ENCODE assay signal across 9 cellular contexts in genomic region chr10:127908106-127908957, GRCh38. TPM values are rescaled to one million over a fixed set of nuclear protein-coding genes. Genes with fewer than 3 reads are reported as not detected.
DNase-seq lines count a peak whose midpoint lies in the region; ATAC-seq and TF ChIP-seq lines count a peak whose summit lies in the region.
"Had no signal": no experiment of that assay in that cellular context is flagged by ENCODE, and none has a peak within 500 bp of the region (broad histone marks: within the 10 kb centered on the region; RNA-seq: fewer than 3 reads in every experiment).

No MANE protein-coding gene starts in this region.

- peak in 1 of 2 donors; percentile 56 for TF ChIP-seq EP300 in tibial nerve (IDR thresholded peaks at IDR 0.05)

- intact Hi-C loops in activated naive CD4-positive, alpha-beta T cell treated with anti-CD3 and anti-CD28 coated beads for 36 hours (cut with micrococcal nuclease), result no loop called here
- intact Hi-C loops in body of pancreas (cut with DNase I), result no loop called here

- H3K27ac Mint-ChIP-seq in activated naive CD4-positive, alpha-beta T cell treated with anti-CD3 and anti-CD28 coated beads for 36 hours, result no peak overlapping the region
- no peak overlapping the region for H3K27ac Mint-ChIP-seq in activated naive CD4-positive, alpha-beta T cell treated with anti-CD3 and anti-CD28 coated beads, Interleukin-2, amount 50 U/mL, for 72 hours

- H3K4me1 ChIP-seq in body of pancreas, result peaks cover 12% of the 10 kb centered on the region
- H3K4me1 ChIP-seq in mesodermal cell (ENCODE audit: control insufficient read depth, insufficient read depth, low read length, poor library complexity, severe bottlenecking), result peaks cover 11% of the 10 kb centered on the region
- H3K4me1 ChIP-seq in tibial nerve, result peaks cover 0 to 34% (median 11%) of the 10 kb centered on the region in 4 donors
- no peaks in the 10 kb centered on the region for H3K4me1 ChIP-seq in foreskin keratinocyte

- peak overlapping the region in 2 of 4 donors; percentile 19 to 44 for H3K27ac ChIP-seq in body of pancreas
- no peak overlapping the region for H3K27ac ChIP-seq in mesodermal cell (ENCODE audit: low read depth, low read length, severe bottlenecking)
- H3K27ac ChIP-seq in tibial nerve, result peak overlapping the region; percentile 55 to 92 (median 82)
- no peak overlapping the region for H3K27ac ChIP-seq in foreskin keratinocyte

- no peaks in the 10 kb centered on the region for H3K4me1 Mint-ChIP-seq in activated naive CD4-positive, alpha-beta T cell treated with anti-CD3 and anti-CD28 coated beads for 36 hours (ENCODE audit: low read depth)

- H3K27me3 Mint-ChIP-seq in activated naive CD4-positive, alpha-beta T cell treated with anti-CD3 and anti-CD28 coated beads for 36 hours (ENCODE audit: low read depth), result peaks cover 20% of the 10 kb centered on the region

- no peak for DNase-seq in activated naive CD4-positive, alpha-beta T cell treated with anti-CD3 and anti-CD28 coated beads for 36 hours
- DNase-seq in activated naive CD4-positive, alpha-beta T cell treated with anti-CD3 and anti-CD28 coated beads, Interleukin-2, amount 50 U/mL, for 72 hours (ENCODE audit: low spot score in 2 of 2), result no peak
- DNase-seq in body of pancreas, result peak in 2 of 4 donors; percentile 23 to 58
- no peak for DNase-seq in tibial nerve (ENCODE audit: low spot score in 2 of 2)
- no peak for DNase-seq in foreskin keratinocyte
- no peak for DNase-seq in activated CD4-positive, CD25-positive, alpha-beta regulatory T cell treated with anti-CD3 and anti-CD28 coated beads, Interleukin-2, amount 50 U/mL, for 72 hours
- DNase-seq: activated T-cell treated with anti-CD3 and anti-CD28 coated beads for 4 hours had no signal

- TF ChIP-seq CTCF in body of pancreas (IDR thresholded peaks at IDR 0.05), result no peak
- TF ChIP-seq CTCF in tibial nerve (IDR thresholded peaks at IDR 0.05), result no peak
- TF ChIP-seq CTCF in foreskin keratinocyte (conservative IDR thresholded peaks at IDR 0.05), result no peak

- CTCF ChIA-PET in activated naive CD4-positive, alpha-beta T cell treated with anti-CD3 and anti-CD28 coated beads for 36 hours (lab: Charles Lee), result interaction anchor here (0.8 to 6.9 kb wide), 6 partner anchors 9 to 161 kb away, joined by 3 to 178 read pairs (median 4); no protein-coding TSS in a partner anchor

- no peak for TF ChIP-seq POLR2A in body of pancreas (IDR thresholded peaks at IDR 0.05)
- no peak for TF ChIP-seq POLR2A in tibial nerve (IDR thresholded peaks at IDR 0.05)

- peak overlapping the region; percentile 16 for H3K4me3 Mint-ChIP-seq in activated naive CD4-positive, alpha-beta T cell treated with anti-CD3 and anti-CD28 coated beads for 36 hours

- 57 to 60% methylated on average over 13 of the region's 13 CpGs for WGBS in body of pancreas, 2 donors
- WGBS in mesodermal cell (ENCODE audit: insufficient coverage in 2 of 2), 2 experiments, result 89 to 90% methylated on average over 7 to 8 of the region's 13 CpGs
- 36 to 42% methylated on average over 13 of the region's 13 CpGs for WGBS in tibial nerve, 2 donors

- H3K9me3 ChIP-seq in body of pancreas (no peaks in the 10 kb centered on the region), mesodermal cell (ENCODE audit: control insufficient read depth, low read length) (no peaks in the 10 kb centered on the region), tibial nerve (no peaks in the 10 kb centered on the region)

- H3K27me3 ChIP-seq in body of pancreas (no peaks in the 10 kb centered on the region), tibial nerve (no peaks in the 10 kb centered on the region), foreskin keratinocyte (peaks cover 31% of the 10 kb centered on the region)

- no peak for ATAC-seq in activated naive CD4-positive, alpha-beta T cell treated with anti-CD3 and anti-CD28 coated beads, Interleukin-2, amount 50 U/mL, for 72 hours
- ATAC-seq in body of pancreas (peak; percentile 13), foreskin keratinocyte (no peak), GM21723 (IDR thresholded peaks at IDR 0.05; ENCODE audit: unreplicated experiment) (no peak)

- H3K36me3 Mint-ChIP-seq in activated naive CD4-positive, alpha-beta T cell treated with anti-CD3 and anti-CD28 coated beads for 36 hours (ENCODE audit: low read depth), result no peaks in the 10 kb centered on the region
- H3K36me3 Mint-ChIP-seq in activated naive CD4-positive, alpha-beta T cell treated with anti-CD3 and anti-CD28 coated beads, Interleukin-2, amount 50 U/mL, for 72 hours, result no peaks in the 10 kb centered on the region

- no peaks in the 10 kb centered on the region for H3K9me3 Mint-ChIP-seq in activated naive CD4-positive, alpha-beta T cell treated with anti-CD3 and anti-CD28 coated beads for 36 hours
- H3K9me3 Mint-ChIP-seq in activated naive CD4-positive, alpha-beta T cell treated with anti-CD3 and anti-CD28 coated beads, Interleukin-2, amount 50 U/mL, for 72 hours, result no peaks in the 10 kb centered on the region

- no peaks in the 10 kb centered on the region for H3K36me3 ChIP-seq in body of pancreas (replicated peaks in 1 of 2; ENCODE audit: insufficient read depth in 1 of 2, low read depth in 2 of 2)
- no peaks in the 10 kb centered on the region for H3K36me3 ChIP-seq in mesodermal cell (ENCODE audit: control insufficient read depth, insufficient read depth, low read length)
- H3K36me3 ChIP-seq in tibial nerve, result no peaks in the 10 kb centered on the region

- H3K4me3 ChIP-seq in body of pancreas, result no peak overlapping the region
- H3K4me3 ChIP-seq in mesodermal cell (ENCODE audit: extremely low read depth, insufficient read depth, low read length, poor library complexity, severe bottlenecking), result peak overlapping the region; percentile 62
- peak overlapping the region; percentile 43 to 85 (median 70) for H3K4me3 ChIP-seq in tibial nerve

RNA-seq across cellular contexts. Expression of gene PTPRE, which starts 1.4 kb away (rescaled TPM):
- 10 to 100 TPM; 13.4 to 16.4 TPM for total RNA-seq in activated naive CD4-positive, alpha-beta T cell treated with anti-CD3 and anti-CD28 coated beads for 36 hours
- total RNA-seq in activated naive CD4-positive, alpha-beta T cell treated with anti-CD3 and anti-CD28 coated beads, Interleukin-2, amount 50 U/mL, for 72 hours, result 10 to 100 TPM; 28.4 to 55.5 TPM
- total RNA-seq in body of pancreas, result 1 to 10 TPM; 6.5 to 8.9 TPM
- polyA plus RNA-seq in mesodermal cell (2013, experiment 1 of 2), result 16.6 TPM
- polyA plus RNA-seq in mesodermal cell (2013, experiment 2 of 2), result 12.8 TPM
- 10 to 100 TPM; 19.0 to 38.1 (median 25.8) TPM for total RNA-seq in tibial nerve
- total RNA-seq in foreskin keratinocyte, result 14.9 and 15.4 TPM in 2 replicates
- 4.0 and 5.0 TPM in 2 replicates for polyA plus RNA-seq in foreskin keratinocyte

RNA-seq across cellular contexts. Expression of gene CLRN3, which starts 15.6 kb away (rescaled TPM):
- total RNA-seq in activated naive CD4-positive, alpha-beta T cell treated with anti-CD3 and anti-CD28 coated beads for 36 hours, result not detected
- total RNA-seq in activated naive CD4-positive, alpha-beta T cell treated with anti-CD3 and anti-CD28 coated beads, Interleukin-2, amount 50 U/mL, for 72 hours, result not detected
- total RNA-seq in body of pancreas (under 1 TPM in 1 of 2 donors, not detected in 1; 0.26 TPM), tibial nerve (not detected), foreskin keratinocyte (not detected in 2 replicates)
- polyA plus RNA-seq in mesodermal cell (2013, experiment 1 of 2), result not detected
- polyA plus RNA-seq in mesodermal cell (2013, experiment 2 of 2), result not detected
- polyA plus RNA-seq in foreskin keratinocyte, result not detected in 2 replicates

Comparison
In these comparisons a context has a peak if more than half of its experiments do, and no peak if none do; other contexts are left out.
1. H3K27ac ChIP-seq: peak in tibial nerve (4 of 4); none in mesodermal cell (single experiment) and foreskin keratinocyte (single experiment).
2. H3K4me3 ChIP-seq: peak in mesodermal cell (single experiment) and tibial nerve (4 of 4); none in body of pancreas (0 of 2).